9 cellular contexts compared by ENCODE assay signal in genomic region chr3:64684715-64685261, GRCh38. TPM values are rescaled to one million over a fixed set of nuclear protein-coding genes. Genes with fewer than 3 reads are reported as not detected.
DNase-seq lines count a peak whose midpoint lies in the region; ATAC-seq and TF ChIP-seq lines count a peak whose summit lies in the region.
"Had no signal": no experiment of that assay in that cellular context is flagged by ENCODE, and none has a peak within 500 bp of the region (broad histone marks: within the 10 kb centered on the region; RNA-seq: fewer than 3 reads in every experiment).

No MANE protein-coding gene starts in this region.

- peaks cover 0 to 21% (median 15%) of the 10 kb centered on the region in 9 donors for H3K36me3 ChIP-seq in heart left ventricle
- H3K36me3 ChIP-seq in neuronal stem cell (replicated peaks in 1 of 2; ENCODE audit: control insufficient read depth in 2 of 2, insufficient read depth in 2 of 2, low read length in 2 of 2): peaks cover 10 to 14% of the 10 kb centered on the region in 2 donors

- peak; percentile 22 for DNase-seq in AG08396 (ENCODE audit: low spot score)
- DNase-seq in WTC11 (ENCODE audit: low spot score): peak; percentile 54
- peak; percentile 48 to 67 (median 56) for DNase-seq in heart left ventricle
- peak; percentile 53 for DNase-seq in neuronal stem cell (ENCODE audit: low spot score)
- DNase-seq in NCI-H2029 (lab: John Stamatoyannopoulos, UW): no peak
- no peak for DNase-seq in stimulated activated naive CD8-positive, alpha-beta T cell treated with anti-CD3 and anti-CD28 coated beads, Interleukin-15, Interleukin-2, amounts not matched to agents 100 U/mL and 50 U/mL, for 24 hours
- DNase-seq in SKM-1 treated with dmso at 0.1 percent for 144 hours (lab: John Stamatoyannopoulos, UW; ENCODE audit: unreplicated experiment): no peak
- DNase-seq: NCI-H1436 treated with DMSO at 0.1 percent for 48 hours had no signal

- H4K91ac ChIP-seq in neuronal stem cell (ENCODE audit: low read depth, low read length, poor library complexity): no peak overlapping the region

- H2BK120ac ChIP-seq in neuronal stem cell (ENCODE audit: low read depth, low read length): no peak overlapping the region

- CTCF ChIA-PET in WTC11 (lab: Charles Lee): no interaction called here

- intact Hi-C loops in heart left ventricle (cut with DNase I): loop anchor here (1.0 to 10.0 kb wide), 22 partner anchors 67 to 730 kb away; no protein-coding TSS in a partner anchor

- peak overlapping the region; percentile 2 for H2BK5ac ChIP-seq in neuronal stem cell (ENCODE audit: low read length)

- H3K36me3 Mint-ChIP-seq in WTC11: no peaks in the 10 kb centered on the region

- H3K4me1 Mint-ChIP-seq in WTC11: peaks cover 69% of the 10 kb centered on the region

- H3K27ac ChIP-seq in heart left ventricle: peak overlapping the region; percentile 89 to 98 (median 96)
- no peak overlapping the region for H3K27ac ChIP-seq in neuronal stem cell (replicated peaks; ENCODE audit: low read length)

- no peak overlapping the region for H2AK5ac ChIP-seq in neuronal stem cell (ENCODE audit: low read depth, low read length)

- peak overlapping the region; percentile 73 for H3K4me2 ChIP-seq in neuronal stem cell (ENCODE audit: insufficient read depth, low read length, poor library complexity, severe bottlenecking)

- H3K18ac ChIP-seq in neuronal stem cell (ENCODE audit: low read length): peak overlapping the region; percentile 22

- no peak overlapping the region for H3K14ac ChIP-seq in neuronal stem cell (ENCODE audit: low read length)

- H2AFZ ChIP-seq in neuronal stem cell (ENCODE audit: low read length): peak overlapping the region; percentile 92

- H3K79me1 ChIP-seq in neuronal stem cell (ENCODE audit: low read depth, low read length): no peaks in the 10 kb centered on the region

- H3K9me3 ChIP-seq in heart left ventricle (no peaks in the 10 kb centered on the region), neuronal stem cell (replicated peaks in 1 of 2; ENCODE audit: control insufficient read depth in 2 of 2, insufficient read depth in 1 of 2, low read depth in 1 of 2, low read length in 2 of 2) (no peaks in the 10 kb centered on the region)

- no peaks in the 10 kb centered on the region for H3K9me3 Mint-ChIP-seq in WTC11

- ATAC-seq in WTC11: peak; percentile 3
- ATAC-seq in heart left ventricle: peak in 1 of 4 donors; percentile 16
- no peak for ATAC-seq in stimulated activated naive CD8-positive, alpha-beta T cell treated with anti-CD3 and anti-CD28 coated beads, Interleukin-15, Interleukin-2, amounts not matched to agents 100 U/mL and 50 U/mL, for 24 hours
- no peak for ATAC-seq in HG03175 (IDR thresholded peaks at IDR 0.05; ENCODE audit: unreplicated experiment)

- H2BK12ac ChIP-seq in neuronal stem cell (ENCODE audit: low read length): no peak overlapping the region

- H3K27me3 Mint-ChIP-seq in WTC11 (ENCODE audit: low read depth): peaks cover 88% of the 10 kb centered on the region

- H2BK15ac ChIP-seq in neuronal stem cell (ENCODE audit: low read length): no peak overlapping the region

- H3K4me3 Mint-ChIP-seq in WTC11: peak overlapping the region; percentile 87

- H4K8ac ChIP-seq in neuronal stem cell (ENCODE audit: low read depth, low read length): no peak overlapping the region

- POLR2A ChIA-PET in WTC11 (lab: Charles Lee): no interaction called here

- H3K27me3 ChIP-seq in heart left ventricle (peaks cover 0 to 17% (median 0%) of the 10 kb centered on the region in 9 donors), neuronal stem cell (ENCODE audit: control insufficient read depth in 3 of 3, insufficient read depth in 3 of 3, low read depth in 1 of 3, low read length in 3 of 3) (no peaks in the 10 kb centered on the region)

- no peak for TF ChIP-seq CTCF in WTC11 (IDR thresholded peaks at IDR 0.05)
- no peak for TF ChIP-seq CTCF in heart left ventricle (IDR thresholded peaks at IDR 0.05)

- H3K4ac ChIP-seq in neuronal stem cell (ENCODE audit: low read length): no peak overlapping the region

- H3K27ac Mint-ChIP-seq in WTC11: no peak overlapping the region

- no peak for TF ChIP-seq POLR2A in heart left ventricle (IDR thresholded peaks at IDR 0.05)

- H3K4me3 ChIP-seq in heart left ventricle: peak overlapping the region; percentile 60 to 86 (median 71)
- peak overlapping the region; percentile 70 to 88 for H3K4me3 ChIP-seq in neuronal stem cell (ENCODE audit: low read length in 2 of 2)

- H3K9ac ChIP-seq in neuronal stem cell (ENCODE audit: low read depth, low read length, poor library complexity): peak overlapping the region; percentile 87

- WGBS in heart left ventricle, 4 donors: 6 to 9% (median 6%) methylated on average over 22 of the region's 22 CpGs
- no CpG with 5 or more reads among the region's 22 CpGs for WGBS in neuronal stem cell (ENCODE audit: extremely low coverage in 2 of 2, insufficient read length in 2 of 2, insufficient replicate concordance in 1 of 2), 2 donors

- H3K4me1 ChIP-seq in heart left ventricle (peaks cover 0 to 39% (median 5%) of the 10 kb centered on the region in 12 donors), neuronal stem cell (ENCODE audit: control insufficient read depth in 2 of 2, insufficient read depth in 1 of 2, low read depth in 1 of 2, low read length in 2 of 2) (peaks cover 3 to 11% of the 10 kb centered on the region in 2 donors)

- no peak overlapping the region for H3K23ac ChIP-seq in neuronal stem cell (ENCODE audit: low read depth, low read length, poor library complexity)

TF ChIP-seq in WTC11, 78 proteins besides CTCF, POLR2A, EP300 and RAD21 (continues in another document):
- TF ChIP-seq ELF4 (CRISPR knock-in tag; IDR thresholded peaks at IDR 0.05; ENCODE audit: low read depth): no peak
- no peak for TF ChIP-seq ERG (CRISPR knock-in tag; IDR thresholded peaks at IDR 0.05)
- no peak for TF ChIP-seq GTF2I (CRISPR knock-in tag; conservative IDR thresholded peaks at IDR 0.05)
- TF ChIP-seq ZNF532 (CRISPR knock-in tag; IDR thresholded peaks at IDR 0.05; ENCODE audit: borderline replicate concordance): no peak
- TF ChIP-seq ZNF219 (CRISPR knock-in tag; IDR thresholded peaks at IDR 0.05; ENCODE audit: borderline replicate concordance): no peak
- TF ChIP-seq NR1H2 (CRISPR knock-in tag; IDR thresholded peaks at IDR 0.05): no peak
- no peak for TF ChIP-seq HMGA2 (CRISPR knock-in tag; IDR thresholded peaks at IDR 0.05)
- no peak for TF ChIP-seq ATF1 (CRISPR knock-in tag; IDR thresholded peaks at IDR 0.05)
- TF ChIP-seq FOXK1 (CRISPR knock-in tag; IDR thresholded peaks at IDR 0.05): peak; percentile 71; the same call in 1 of the 2 replicates
- TF ChIP-seq GABPB1 (CRISPR knock-in tag; IDR thresholded peaks at IDR 0.05): no peak
- TF ChIP-seq KAT7 (CRISPR knock-in tag; IDR thresholded peaks at IDR 0.05; ENCODE audit: borderline replicate concordance): no peak
- TF ChIP-seq MAX (CRISPR knock-in tag; IDR thresholded peaks at IDR 0.05): 0 out of 2 replicates have a peak, but pooled peaks have one; percentile 14

RNA-seq across cellular contexts. Expression of gene ADAMTS9, which starts 3.0 kb away (rescaled TPM):
- total RNA-seq in WTC11 (2021) (1.9 to 3.1 TPM (median 2.6 TPM) in 3 replicates), heart left ventricle (10 to 100 TPM; 11.3 to 74.4 (median 18.8) TPM)
- polyA plus RNA-seq in heart left ventricle: 10 to 100 TPM; 12.1 to 25.2 TPM
- polyA plus RNA-seq in neuronal stem cell (2013, experiment 1 of 2): 18.4 TPM
- polyA plus RNA-seq in neuronal stem cell (2013, experiment 2 of 2): 20.5 TPM

Comparison
In these comparisons a context has a peak if more than half of its experiments do, and no peak if none do; other contexts are left out.
1. DNase-seq: peak in AG08396 (single experiment), WTC11 (single experiment), heart left ventricle (5 of 5) and neuronal stem cell (single experiment); none in NCI-H2029 (single experiment), stimulated activated naive CD8-positive, alpha-beta T cell treated with anti-CD3 and anti-CD28 coated beads, Interleukin-15, Interleukin-2, amounts not matched to agents 100 U/mL and 50 U/mL, for 24 hours (single experiment) and SKM-1 treated with dmso at 0.1 percent for 144 hours (single experiment).